ENCODE assay signal across 1 cellular context in the genomic region with DNA sequence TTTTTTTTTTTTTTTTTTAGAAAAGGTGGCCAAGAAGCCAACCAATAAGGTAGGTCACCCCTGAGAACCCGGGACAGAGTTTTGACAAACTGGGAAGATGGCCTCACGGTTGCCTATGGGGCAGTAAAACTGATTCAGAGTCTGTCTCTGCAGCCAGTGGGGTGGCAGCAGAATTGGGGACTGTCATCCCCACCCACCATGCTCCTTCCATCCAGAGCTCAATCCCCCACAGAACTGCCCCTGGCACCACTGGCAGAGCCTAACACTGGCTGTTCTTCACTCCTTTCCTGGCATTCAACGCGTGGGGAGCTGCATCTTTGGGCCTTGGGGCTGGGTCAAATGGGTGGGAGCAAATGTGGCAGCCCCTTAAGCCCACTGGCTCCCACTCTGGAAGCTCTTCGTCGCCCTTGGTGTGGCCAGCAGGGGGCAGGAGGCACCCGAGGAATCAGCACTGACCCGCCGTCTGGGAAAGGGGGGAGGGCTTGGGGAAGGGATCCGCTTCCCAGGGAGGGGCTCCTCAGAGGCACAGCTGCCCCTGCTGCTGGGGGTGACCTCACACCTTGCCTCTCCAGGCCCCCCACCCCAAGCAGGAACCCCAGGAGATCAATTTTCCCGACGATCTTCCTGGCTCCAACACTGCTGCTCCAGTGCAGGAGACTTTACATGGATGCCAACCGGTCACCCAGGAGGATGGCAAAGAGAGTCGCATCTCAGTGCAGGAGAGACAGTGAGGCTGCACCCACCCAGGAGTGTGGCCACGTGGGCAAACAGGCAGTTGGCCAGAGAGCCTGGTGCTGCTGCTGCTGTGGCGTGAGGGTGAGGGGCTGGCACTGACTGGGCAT.
TF ChIP-seq lines count a peak whose summit lies in the region.

No MANE protein-coding gene starts in this region.

TF ChIP-seq in WTC11, 78 proteins besides CTCF, POLR2A, EP300 and RAD21 (continued from another document):
- TF ChIP-seq, protein P1, sequence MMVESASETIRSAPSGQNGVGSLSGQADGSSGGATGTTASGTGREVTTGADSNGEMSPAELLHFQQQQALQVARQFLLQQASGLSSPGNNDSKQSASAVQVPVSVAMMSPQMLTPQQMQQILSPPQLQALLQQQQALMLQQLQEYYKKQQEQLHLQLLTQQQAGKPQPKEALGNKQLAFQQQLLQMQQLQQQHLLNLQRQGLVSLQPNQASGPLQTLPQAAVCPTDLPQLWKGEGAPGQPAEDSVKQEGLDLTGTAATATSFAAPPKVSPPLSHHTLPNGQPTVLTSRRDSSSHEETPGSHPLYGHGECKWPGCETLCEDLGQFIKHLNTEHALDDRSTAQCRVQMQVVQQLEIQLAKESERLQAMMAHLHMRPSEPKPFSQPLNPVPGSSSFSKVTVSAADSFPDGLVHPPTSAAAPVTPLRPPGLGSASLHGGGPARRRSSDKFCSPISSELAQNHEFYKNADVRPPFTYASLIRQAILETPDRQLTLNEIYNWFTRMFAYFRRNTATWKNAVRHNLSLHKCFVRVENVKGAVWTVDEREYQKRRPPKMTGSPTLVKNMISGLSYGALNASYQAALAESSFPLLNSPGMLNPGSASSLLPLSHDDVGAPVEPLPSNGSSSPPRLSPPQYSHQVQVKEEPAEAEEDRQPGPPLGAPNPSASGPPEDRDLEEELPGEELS (CRISPR knock-in tag; IDR thresholded peaks at IDR 0.05) = no peak
- TF ChIP-seq SP1 (CRISPR knock-in tag; conservative IDR thresholded peaks at IDR 0.05) (no peak), NR1H2 (CRISPR knock-in tag; IDR thresholded peaks at IDR 0.05) (no peak), RORB (CRISPR knock-in tag; IDR thresholded peaks at IDR 0.05) (no peak)
